Comparison of ENCODE assay signal across 8 cellular contexts in genomic region chr11:29448246-29448877, GRCh38.
DNase-seq lines count a peak whose midpoint lies in the region; ATAC-seq and TF ChIP-seq lines count a peak whose summit lies in the region.

No MANE protein-coding gene starts in this region.

- ATAC-seq in HG02970 (IDR thresholded peaks at IDR 0.05; ENCODE audit: low FRiP score, unreplicated experiment), result no peak

- no peak overlapping the region for H3K4me2 ChIP-seq in GM23248 (ENCODE audit: unreplicated experiment)

- no peaks in the 10 kb centered on the region for H3K9me2 ChIP-seq in GM23248 (ENCODE audit: insufficient read depth)

- no peak overlapping the region for H3K9ac ChIP-seq in GM23248

- no peaks in the 10 kb centered on the region for H3K9me3 ChIP-seq in GM23248 (ENCODE audit: low read depth)

- no peak overlapping the region for H3K27ac ChIP-seq in GM23248

- H3K79me2 ChIP-seq in GM23248 (ENCODE audit: insufficient read depth), result no peaks in the 10 kb centered on the region

- TF ChIP-seq CTCF in fibroblast of the aortic adventitia (IDR thresholded peaks at IDR 0.05; ENCODE audit: insufficient read depth, low read length), result peak; percentile 83

- no peak overlapping the region for H3K4me3 ChIP-seq in GM23248
- no peak overlapping the region for H3K4me3 ChIP-seq in fibroblast of the aortic adventitia (ENCODE audit: low read depth, low read length)

- H4K20me1 ChIP-seq in GM23248 (ENCODE audit: insufficient read depth), result no peaks in the 10 kb centered on the region

- H3F3A ChIP-seq in GM23248 (ENCODE audit: insufficient read depth), result 0 out of 2 replicates have a peak, but pooled peaks cover 7% of the 10 kb centered on the region

- no peaks in the 10 kb centered on the region for H3K27me3 ChIP-seq in GM23248 (replicated peaks; ENCODE audit: insufficient read depth)

- no peak overlapping the region for H2AFZ ChIP-seq in GM23248

- peaks cover 27% of the 10 kb centered on the region; the same call in 1 of the 2 replicates for H3K4me1 ChIP-seq in GM23248 (ENCODE audit: insufficient read depth)

- WGBS in GM23248 (ENCODE audit: low coverage in 1 of 2, low lambda C conversion rate in 2 of 2, missing lambda C conversion rate in 2 of 2), 2 experiments, result 13 to 18% methylated on average over 3 of the region's 3 CpGs

- in situ Hi-C loops in GM23248 (cut with MboI), result loop anchor here (25.0 kb wide), 2 partner anchors 864 to 1464 kb away; partner anchors contain the start of gene ARL14EP

- H3K36me3 ChIP-seq in GM23248 (ENCODE audit: low read depth), result no peaks in the 10 kb centered on the region

- peak; percentile 65 for DNase-seq in GM23248
- DNase-seq in OCI-M1 (lab: John Stamatoyannopoulos, UW), result peak; percentile 43
- peak; percentile 61 for DNase-seq in fibroblast of the aortic adventitia (ENCODE audit: low read depth)
- peak; percentile 38 for DNase-seq in renal cortical epithelial cell (ENCODE audit: low read depth)
- DNase-seq in CD1c-positive myeloid dendritic cell (ENCODE audit: extremely low spot score), result no peak
- DNase-seq in stimulated activated CD8-positive, alpha-beta memory T cell treated with anti-CD3 and anti-CD28 coated beads, Interleukin-4, amount 100 ng/mL, for 48 hours, result no peak
- no peak for DNase-seq in stimulated activated CD4-positive, alpha-beta T cell treated with anti-CD3 and anti-CD28 coated beads, Interleukin-12 subunit alpha, Interleukin-12 subunit beta, amount 100 ng/mL, for 4 hours

Comparison
In these comparisons a context has a peak if more than half of its experiments do, and no peak if none do; other contexts are left out.
1. DNase-seq: peak in GM23248 (single experiment), OCI-M1 (single experiment), fibroblast of the aortic adventitia (single experiment) and renal cortical epithelial cell (single experiment); none in CD1c-positive myeloid dendritic cell (single experiment), stimulated activated CD8-positive, alpha-beta memory T cell treated with anti-CD3 and anti-CD28 coated beads, Interleukin-4, amount 100 ng/mL, for 48 hours (single experiment) and stimulated activated CD4-positive, alpha-beta T cell treated with anti-CD3 and anti-CD28 coated beads, Interleukin-12 subunit alpha, Interleukin-12 subunit beta, amount 100 ng/mL, for 4 hours (single experiment).